13 cellular contexts compared by ENCODE assay signal in the genomic region with DNA sequence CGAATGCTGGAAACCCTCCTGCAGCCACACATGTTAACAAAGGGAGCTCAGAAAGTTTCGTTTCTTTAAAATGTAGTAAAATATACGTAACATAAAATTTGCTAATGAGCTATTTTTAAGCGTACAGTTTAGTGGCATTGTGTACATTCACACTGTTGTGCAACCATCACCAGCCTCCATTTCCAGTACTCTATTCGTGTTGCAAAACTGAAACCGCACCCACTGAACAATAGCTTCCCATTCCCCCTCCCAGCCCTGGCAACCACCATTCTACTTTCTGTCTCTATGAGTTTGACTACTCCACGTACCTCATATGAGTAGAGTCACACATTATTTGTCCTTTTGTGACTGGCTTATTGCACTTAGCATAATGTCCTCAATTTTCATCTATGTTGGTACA.
DNase-seq lines count a peak whose midpoint lies in the region; ATAC-seq and TF ChIP-seq lines count a peak whose summit lies in the region.
"Had no signal": no experiment of that assay in that cellular context is flagged by ENCODE, and none has a peak within 500 bp of the region (broad histone marks: within the 10 kb centered on the region; RNA-seq: fewer than 3 reads in every experiment).

No MANE protein-coding gene starts in this region.

- DNase-seq in activated CD4-positive, alpha-beta memory T cell treated with anti-CD3 and anti-CD28 coated beads for 36 hours, result peak; percentile 10
- DNase-seq in activated CD4-positive, alpha-beta memory T cell treated with anti-CD3 and anti-CD28 coated beads, Interleukin-2, amount 10 ng/mL, durations not matched to agents 7 days and 5 days, result no peak
- DNase-seq in dorsolateral prefrontal cortex (no peak), mesenchymal stem cell (peak; percentile 18), upper lobe of right lung (no peak), endodermal cell (no peak)
- no peak for DNase-seq in activated CD8-positive, alpha-beta memory T cell treated with anti-CD3 and anti-CD28 coated beads, Interleukin-2, amount 10 ng/mL, durations not matched to agents 7 days and 5 days
- DNase-seq: activated CD4-positive, alpha-beta T cell treated with anti-CD3 and anti-CD28 coated beads, Interleukin-2, amount 50 U/mL, for 1 hour; effector memory CD4-positive, alpha-beta T cell; natural killer cell; NCI-H1092; NCI-H446 treated with DMSO at 0.1 percent for 48 hours had no signal

- no peak overlapping the region for H3K14ac ChIP-seq in mesenchymal stem cell (ENCODE audit: low read length in 2 of 2)

- H3K4me3 ChIP-seq in dorsolateral prefrontal cortex, result peak overlapping the region in 9 of 59 donors; percentile 8 to 35 (median 14)
- H3K4me3 ChIP-seq in mesenchymal stem cell (ENCODE audit: insufficient read depth in 1 of 2, low read depth in 1 of 2, low read length in 2 of 2), result no peak overlapping the region
- H3K4me3 ChIP-seq in upper lobe of right lung, result no peak overlapping the region
- no peak overlapping the region for H3K4me3 ChIP-seq in endodermal cell (ENCODE audit: low read length)

- H3K4me1 ChIP-seq in mesenchymal stem cell (ENCODE audit: control insufficient read depth, insufficient read depth, low read depth, low read length) (peaks cover 3% of the 10 kb centered on the region), upper lobe of right lung (peaks cover 22% of the 10 kb centered on the region), endodermal cell (ENCODE audit: control insufficient read depth, insufficient read depth, low read length) (no peaks in the 10 kb centered on the region)

- H2AK5ac ChIP-seq in mesenchymal stem cell (ENCODE audit: low read length, severe bottlenecking), result no peak overlapping the region

- TF ChIP-seq CTCF in dorsolateral prefrontal cortex (IDR thresholded peaks at IDR 0.05 in 54 of 56, conservative IDR thresholded peaks at IDR 0.05 in 2 of 56; ENCODE audit: low read depth in 1 of 56, partially characterized antibody in 56 of 56) (no peak), upper lobe of right lung (IDR thresholded peaks at IDR 0.05) (no peak), endodermal cell (conservative IDR thresholded peaks at IDR 0.05) (no peak)

- no peaks in the 10 kb centered on the region for H3K9me3 Mint-ChIP-seq in activated CD4-positive, alpha-beta memory T cell treated with anti-CD3 and anti-CD28 coated beads for 36 hours
- H3K9me3 Mint-ChIP-seq in activated CD4-positive, alpha-beta memory T cell treated with anti-CD3 and anti-CD28 coated beads, Interleukin-2, amount 10 ng/mL, durations not matched to agents 7 days and 5 days, result no peaks in the 10 kb centered on the region
- H3K9me3 Mint-ChIP-seq in endodermal cell, result no peaks in the 10 kb centered on the region
- H3K9me3 Mint-ChIP-seq in activated CD8-positive, alpha-beta memory T cell treated with anti-CD3 and anti-CD28 coated beads, Interleukin-2, amount 10 ng/mL, durations not matched to agents 7 days and 5 days (ENCODE audit: low read depth), result no peaks in the 10 kb centered on the region
- H3K9me3 Mint-ChIP-seq: natural killer cell had no signal

- H3K27me3 ChIP-seq in dorsolateral prefrontal cortex (no peaks in the 10 kb centered on the region), mesenchymal stem cell (ENCODE audit: control insufficient read depth in 1 of 2, insufficient read depth in 1 of 2, low read length in 2 of 2) (no peaks in the 10 kb centered on the region), upper lobe of right lung (no peaks in the 10 kb centered on the region), endodermal cell (ENCODE audit: control insufficient read depth, insufficient read depth, low read length, poor library complexity, severe bottlenecking) (no peaks in the 10 kb centered on the region)

- H3K27me3 Mint-ChIP-seq in activated CD4-positive, alpha-beta memory T cell treated with anti-CD3 and anti-CD28 coated beads for 36 hours, result no peaks in the 10 kb centered on the region
- H3K27me3 Mint-ChIP-seq in activated CD4-positive, alpha-beta memory T cell treated with anti-CD3 and anti-CD28 coated beads, Interleukin-2, amount 10 ng/mL, durations not matched to agents 7 days and 5 days, result no peaks in the 10 kb centered on the region
- no peaks in the 10 kb centered on the region for H3K27me3 Mint-ChIP-seq in endodermal cell (ENCODE audit: insufficient read depth)
- no peaks in the 10 kb centered on the region for H3K27me3 Mint-ChIP-seq in activated CD8-positive, alpha-beta memory T cell treated with anti-CD3 and anti-CD28 coated beads, Interleukin-2, amount 10 ng/mL, durations not matched to agents 7 days and 5 days

- no peak overlapping the region for H3K23ac ChIP-seq in mesenchymal stem cell (ENCODE audit: low read length in 2 of 2)

- no peaks in the 10 kb centered on the region for H3K79me1 ChIP-seq in mesenchymal stem cell (replicated peaks; ENCODE audit: low read length, poor library complexity, severe bottlenecking)

- no peak overlapping the region for H3K4me3 Mint-ChIP-seq in activated CD4-positive, alpha-beta memory T cell treated with anti-CD3 and anti-CD28 coated beads for 36 hours
- no peak overlapping the region for H3K4me3 Mint-ChIP-seq in activated CD4-positive, alpha-beta memory T cell treated with anti-CD3 and anti-CD28 coated beads, Interleukin-2, amount 10 ng/mL, durations not matched to agents 7 days and 5 days
- no peak overlapping the region for H3K4me3 Mint-ChIP-seq in endodermal cell
- no peak overlapping the region for H3K4me3 Mint-ChIP-seq in activated CD8-positive, alpha-beta memory T cell treated with anti-CD3 and anti-CD28 coated beads, Interleukin-2, amount 10 ng/mL, durations not matched to agents 7 days and 5 days
- H3K4me3 Mint-ChIP-seq: natural killer cell had no signal

- peaks cover 3 to 6% of the 10 kb centered on the region in 2 experiments for H3K36me3 ChIP-seq in mesenchymal stem cell (ENCODE audit: control insufficient read depth in 1 of 2, insufficient read depth in 2 of 2, low read depth in 1 of 2, low read length in 2 of 2)
- no peaks in the 10 kb centered on the region for H3K36me3 ChIP-seq in upper lobe of right lung
- H3K36me3 ChIP-seq in endodermal cell (ENCODE audit: control insufficient read depth, insufficient read depth, low read length), result no peaks in the 10 kb centered on the region

- H3K27ac ChIP-seq in dorsolateral prefrontal cortex (peak overlapping the region in 45 of 59 donors; percentile 7 to 86 (median 65)), mesenchymal stem cell (ENCODE audit: low read length, poor library complexity, severe bottlenecking) (no peak overlapping the region), upper lobe of right lung (peak overlapping the region; percentile 75), endodermal cell (ENCODE audit: low read depth, low read length) (no peak overlapping the region)

- CTCF ChIA-PET in activated CD4-positive, alpha-beta memory T cell treated with anti-CD3 and anti-CD28 coated beads for 36 hours (lab: Charles Lee), result interaction anchor here (0.9 kb wide), 1 partner anchor 69 kb away, joined by 3 read pairs; no protein-coding TSS in a partner anchor
- CTCF ChIA-PET in activated CD4-positive, alpha-beta memory T cell treated with anti-CD3 and anti-CD28 coated beads, Interleukin-2, amount 10 ng/mL, durations not matched to agents 7 days and 5 days (lab: Charles Lee), result no interaction called here
- CTCF ChIA-PET in activated CD8-positive, alpha-beta memory T cell treated with anti-CD3 and anti-CD28 coated beads, Interleukin-2, amount 10 ng/mL, durations not matched to agents 7 days and 5 days (lab: Charles Lee), result no interaction called here

- H3K4me2 ChIP-seq in mesenchymal stem cell (ENCODE audit: low read length, poor library complexity, severe bottlenecking), result no peak overlapping the region

- H3K4me1 Mint-ChIP-seq in activated CD4-positive, alpha-beta memory T cell treated with anti-CD3 and anti-CD28 coated beads for 36 hours (ENCODE audit: low read depth), result no peaks in the 10 kb centered on the region
- H3K4me1 Mint-ChIP-seq in activated CD4-positive, alpha-beta memory T cell treated with anti-CD3 and anti-CD28 coated beads, Interleukin-2, amount 10 ng/mL, durations not matched to agents 7 days and 5 days, result no peaks in the 10 kb centered on the region
- H3K4me1 Mint-ChIP-seq in endodermal cell, result peaks cover 4% of the 10 kb centered on the region
- H3K4me1 Mint-ChIP-seq in activated CD8-positive, alpha-beta memory T cell treated with anti-CD3 and anti-CD28 coated beads, Interleukin-2, amount 10 ng/mL, durations not matched to agents 7 days and 5 days, result peaks cover 3% of the 10 kb centered on the region
- H3K4me1 Mint-ChIP-seq: natural killer cell had no signal

- no peak overlapping the region for H2BK15ac ChIP-seq in mesenchymal stem cell (ENCODE audit: low read depth, poor library complexity, severe bottlenecking)

- no peak overlapping the region for H4K8ac ChIP-seq in mesenchymal stem cell (ENCODE audit: low read length)

- no peak overlapping the region for H3K18ac ChIP-seq in mesenchymal stem cell (ENCODE audit: low read depth in 1 of 2, low read length in 2 of 2)

- intact Hi-C loops in activated CD4-positive, alpha-beta memory T cell treated with anti-CD3 and anti-CD28 coated beads for 36 hours (cut with micrococcal nuclease), result no loop called here
- intact Hi-C loops in dorsolateral prefrontal cortex (cut with DNase I) (no loop called here), upper lobe of right lung (cut with DNase I) (no loop called here)

- POLR2A ChIA-PET in activated CD4-positive, alpha-beta memory T cell treated with anti-CD3 and anti-CD28 coated beads for 36 hours (lab: Charles Lee), result no interaction called here
- POLR2A ChIA-PET in activated CD4-positive, alpha-beta memory T cell treated with anti-CD3 and anti-CD28 coated beads, Interleukin-2, amount 10 ng/mL, durations not matched to agents 7 days and 5 days (lab: Charles Lee), result interaction anchor here (0.6 kb wide), 1 partner anchor 18 kb away, joined by 3 read pairs; no protein-coding TSS in a partner anchor

- H2BK12ac ChIP-seq in mesenchymal stem cell (ENCODE audit: low read length in 2 of 2), result no peak overlapping the region

- no peak overlapping the region for H2AFZ ChIP-seq in mesenchymal stem cell (ENCODE audit: low read depth, low read length)

- no peak overlapping the region for H2BK5ac ChIP-seq in mesenchymal stem cell (ENCODE audit: low read depth, low read length, poor library complexity, severe bottlenecking)

- H3K9ac ChIP-seq in mesenchymal stem cell (ENCODE audit: low read length) (no peak overlapping the region), endodermal cell (ENCODE audit: extremely low read depth, low read length, poor library complexity, severe bottlenecking) (no peak overlapping the region)

- H4K91ac ChIP-seq in mesenchymal stem cell (ENCODE audit: low read length), result no peak overlapping the region

- H3K27ac Mint-ChIP-seq in activated CD4-positive, alpha-beta memory T cell treated with anti-CD3 and anti-CD28 coated beads for 36 hours, result no peak overlapping the region
- H3K27ac Mint-ChIP-seq in activated CD4-positive, alpha-beta memory T cell treated with anti-CD3 and anti-CD28 coated beads, Interleukin-2, amount 10 ng/mL, durations not matched to agents 7 days and 5 days, result no peak overlapping the region
- H3K27ac Mint-ChIP-seq in endodermal cell, result no peak overlapping the region
- no peak overlapping the region for H3K27ac Mint-ChIP-seq in activated CD8-positive, alpha-beta memory T cell treated with anti-CD3 and anti-CD28 coated beads, Interleukin-2, amount 10 ng/mL, durations not matched to agents 7 days and 5 days
- H3K27ac Mint-ChIP-seq: natural killer cell had no signal

- no peak overlapping the region for H3K4ac ChIP-seq in mesenchymal stem cell (ENCODE audit: low read depth in 1 of 2, low read length in 2 of 2)

- H2BK120ac ChIP-seq in mesenchymal stem cell (ENCODE audit: low read depth, low read length), result no peak overlapping the region

- H3K9me3 ChIP-seq in mesenchymal stem cell (ENCODE audit: control insufficient read depth, low read length) (no peaks in the 10 kb centered on the region), upper lobe of right lung (no peaks in the 10 kb centered on the region), endodermal cell (ENCODE audit: control insufficient read depth, low read length) (no peaks in the 10 kb centered on the region)

- no peaks in the 10 kb centered on the region for H3K36me3 Mint-ChIP-seq in activated CD4-positive, alpha-beta memory T cell treated with anti-CD3 and anti-CD28 coated beads for 36 hours
- H3K36me3 Mint-ChIP-seq in activated CD4-positive, alpha-beta memory T cell treated with anti-CD3 and anti-CD28 coated beads, Interleukin-2, amount 10 ng/mL, durations not matched to agents 7 days and 5 days (ENCODE audit: low read depth), result no peaks in the 10 kb centered on the region
- H3K36me3 Mint-ChIP-seq in endodermal cell (ENCODE audit: low read depth), result peaks cover 7% of the 10 kb centered on the region
- no peaks in the 10 kb centered on the region for H3K36me3 Mint-ChIP-seq in activated CD8-positive, alpha-beta memory T cell treated with anti-CD3 and anti-CD28 coated beads, Interleukin-2, amount 10 ng/mL, durations not matched to agents 7 days and 5 days
- H3K36me3 Mint-ChIP-seq: natural killer cell had no signal

- peak; percentile 83 for ATAC-seq in upper lobe of right lung
- ATAC-seq in activated CD8-positive, alpha-beta memory T cell treated with anti-CD3 and anti-CD28 coated beads, Interleukin-2, amount 10 ng/mL, durations not matched to agents 7 days and 5 days, result no peak
- no peak for ATAC-seq in HG03520 (IDR thresholded peaks at IDR 0.05; ENCODE audit: unreplicated experiment)

- 94% methylated on average over 6 of the region's 7 CpGs for WGBS in mesenchymal stem cell
- WGBS in endodermal cell (ENCODE audit: insufficient coverage in 1 of 2, insufficient read length in 1 of 2), 2 experiments, result 50 to 76% methylated on average over 2 to 6 of the region's 7 CpGs

Comparison
In these comparisons a context has a peak if more than half of its experiments do, and no peak if none do; other contexts are left out.
1. DNase-seq: peak in activated CD4-positive, alpha-beta memory T cell treated with anti-CD3 and anti-CD28 coated beads for 36 hours (single experiment) and mesenchymal stem cell (single experiment); none in activated CD4-positive, alpha-beta memory T cell treated with anti-CD3 and anti-CD28 coated beads, Interleukin-2, amount 10 ng/mL, durations not matched to agents 7 days and 5 days (single experiment), dorsolateral prefrontal cortex (0 of 10), upper lobe of right lung (single experiment), endodermal cell (single experiment) and activated CD8-positive, alpha-beta memory T cell treated with anti-CD3 and anti-CD28 coated beads, Interleukin-2, amount 10 ng/mL, durations not matched to agents 7 days and 5 days (single experiment).
2. H3K27ac ChIP-seq: peak in dorsolateral prefrontal cortex (45 of 59) and upper lobe of right lung (single experiment); none in mesenchymal stem cell (single experiment) and endodermal cell (single experiment).